In genomic region chr4:113276448-113277158, GRCh38 we compare ENCODE assay signal across 21 cellular contexts.
DNase-seq lines count a peak whose midpoint lies in the region; ATAC-seq, FAIRE-seq and TF ChIP-seq lines count a peak whose summit lies in the region.
"Had no signal": no experiment of that assay in that cellular context is flagged by ENCODE, and none has a peak within 500 bp of the region (broad histone marks: within the 10 kb centered on the region; RNA-seq: fewer than 3 reads in every experiment).

No MANE protein-coding gene starts in this region.

- TF ChIP-seq CTCF in bronchial epithelial cell (IDR thresholded peaks at IDR 0.05; ENCODE audit: insufficient read depth, low read length, severe bottlenecking) (no peak), lower leg skin (IDR thresholded peaks at IDR 0.05) (no peak)

- intact Hi-C loops in lower leg skin (cut with DNase I; ENCODE audit: low total_unique reads): no loop called here

- no peak for TF ChIP-seq POLR2A in lower leg skin (IDR thresholded peaks at IDR 0.05)

- H3K4me3 ChIP-seq in bronchial epithelial cell (ENCODE audit: low read depth, low read length) (no peak overlapping the region), lower leg skin (ENCODE audit: low read depth, poor library complexity, severe bottlenecking) (no peak overlapping the region)
- H3K4me3 ChIP-seq: colonic mucosa, HAP-1, sigmoid colon had no signal

- ATAC-seq in SK-N-SH treated with all-trans-retinoic acid at 6 μM for 48 hours: no peak
- ATAC-seq: activated CD8-positive, alpha-beta memory T cell treated with anti-CD3 and anti-CD28 coated beads, Interleukin-2, amount 10 ng/mL, durations not matched to agents 7 days and 5 days; activated naive CD4-positive, alpha-beta T cell treated with anti-CD3 and anti-CD28 coated beads, Interleukin-2, amount 50 U/mL, for 72 hours; stimulated activated effector memory CD8-positive, alpha-beta T cell treated with anti-CD3 and anti-CD28 coated beads, Interleukin-12 subunit alpha, Interleukin-12 subunit beta, amount 100 ng/mL, for 72 hours had no signal

- no peaks in the 10 kb centered on the region for H3K27me3 ChIP-seq in bronchial epithelial cell (ENCODE audit: control insufficient read depth, insufficient read depth, low read length)
- H3K27me3 ChIP-seq: colonic mucosa, sigmoid colon had no signal

- 53 to 61% methylated on average over 7 of the region's 7 CpGs for WGBS in lower leg skin, 2 donors

- no peaks in the 10 kb centered on the region for H3K36me3 ChIP-seq in bronchial epithelial cell (ENCODE audit: control insufficient read depth, insufficient read depth, low read length)
- H3K36me3 ChIP-seq: colonic mucosa, HAP-1, sigmoid colon had no signal

- FAIRE-seq in bronchial epithelial cell (lab: Jason Lieb, UNC): peak; percentile 43
- no peak for FAIRE-seq in urothelium cell line (lab: Jason Lieb, UNC)
- FAIRE-seq: keratinocyte had no signal

- DNase-seq in bronchial epithelial cell (ENCODE audit: low read depth) (no peak), globus pallidus (ENCODE audit: low spot score) (peak; percentile 59), midbrain (lab: John Stamatoyannopoulos, UW) (peak; percentile 30), urothelium cell line (ENCODE audit: low spot score) (no peak), H4 (ENCODE audit: low spot score) (no peak), lower leg skin (ENCODE audit: low spot score in 2 of 2) (no peak)
- DNase-seq: activated CD4-positive, alpha-beta T cell treated with anti-CD3 and anti-CD28 coated beads, Interleukin-2, amount 10 ng/mL, durations not matched to agents 24 days and 14 days; activated CD8-positive, alpha-beta memory T cell treated with anti-CD3 and anti-CD28 coated beads, Interleukin-2, amount 10 ng/mL, durations not matched to agents 7 days and 5 days; colonic mucosa; DMS79 treated with DMSO at 0.1 percent for 48 hours; endodermal cell; naive B cell; NCI-H1417; NCI-H526; SHP77 treated with DMSO at 0.1 percent for 48 hours; sigmoid colon had no signal

TF ChIP-seq in SK-N-SH treated with all-trans-retinoic acid at 6 μM for 48 hours, 23 proteins besides CTCF, POLR2A, EP300 and RAD21:
- no peak for TF ChIP-seq ESRRG (CRISPR knock-in tag; IDR thresholded peaks at IDR 0.05)
- TF ChIP-seq TSHZ2 (CRISPR knock-in tag; IDR thresholded peaks at IDR 0.05): no peak
- TF ChIP-seq ZFP3 (CRISPR knock-in tag; IDR thresholded peaks at IDR 0.05): no peak
- no peak for TF ChIP-seq ZFP30 (CRISPR knock-in tag; IDR thresholded peaks at IDR 0.05)
- no peak for TF ChIP-seq ZNF8 (CRISPR knock-in tag; IDR thresholded peaks at IDR 0.05)
- TF ChIP-seq GLIS3 (CRISPR knock-in tag; IDR thresholded peaks at IDR 0.05): no peak
- TF ChIP-seq TCF4 (CRISPR knock-in tag; IDR thresholded peaks at IDR 0.05; ENCODE audit: borderline replicate concordance): no peak
- no peak for TF ChIP-seq ZNF70 (CRISPR knock-in tag; IDR thresholded peaks at IDR 0.05)
- TF ChIP-seq CSRNP3 (CRISPR knock-in tag; IDR thresholded peaks at IDR 0.05): no peak
- TF ChIP-seq ISL1 (CRISPR knock-in tag; IDR thresholded peaks at IDR 0.05): no peak
- TF ChIP-seq CREB5 (CRISPR knock-in tag; IDR thresholded peaks at IDR 0.05; ENCODE audit: low read depth): no peak
- no peak for TF ChIP-seq ARNTL (CRISPR knock-in tag; IDR thresholded peaks at IDR 0.05; ENCODE audit: borderline replicate concordance, low read depth)

Comparison
In these comparisons a context has a peak if more than half of its experiments do, and no peak if none do; other contexts are left out.
1. DNase-seq: peak in globus pallidus (single experiment) and midbrain (single experiment); none in bronchial epithelial cell (single experiment), urothelium cell line (single experiment), H4 (single experiment) and lower leg skin (0 of 2).